In the genomic region with DNA sequence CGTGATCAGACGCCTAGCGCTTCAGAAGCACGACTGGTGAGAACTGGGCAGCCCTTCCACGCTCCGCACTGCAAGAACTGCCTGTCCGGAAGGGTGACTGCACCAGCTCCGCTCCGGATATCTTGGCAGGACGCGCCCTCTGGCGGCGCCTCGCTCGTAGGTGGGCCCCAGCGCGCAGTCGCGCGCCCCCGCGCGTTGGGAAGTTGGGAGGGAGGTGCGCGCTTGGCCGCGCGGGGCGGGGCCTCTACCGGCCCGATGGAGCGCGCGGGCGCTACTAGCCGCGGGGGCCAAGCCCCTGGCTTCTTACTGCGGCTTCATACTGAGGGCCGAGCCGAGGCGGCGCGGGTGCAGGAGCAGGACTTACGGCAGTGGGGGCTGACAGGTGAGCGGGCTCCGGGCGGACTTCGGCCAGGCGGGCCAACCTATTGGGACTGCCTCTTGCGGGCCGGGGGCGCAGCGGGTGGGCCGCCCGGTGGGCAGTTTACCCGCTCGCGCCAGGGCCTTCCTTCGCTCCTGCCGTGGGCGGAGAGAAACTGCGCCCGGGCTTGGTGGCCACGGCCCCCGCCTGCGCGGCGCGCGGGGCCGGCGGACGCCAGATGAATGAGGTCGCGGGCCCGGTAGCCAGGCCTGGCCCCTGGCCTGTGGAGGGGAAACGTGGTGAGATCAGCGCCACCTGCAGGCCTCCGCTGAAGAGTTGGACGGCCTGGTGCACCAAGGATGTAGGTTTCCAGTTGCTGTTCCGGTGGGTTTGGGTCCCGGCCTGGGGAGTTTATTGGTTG, we compare ENCODE assay signal across 8 cellular contexts. TPM values are rescaled to one million over a fixed set of nuclear protein-coding genes. Genes with fewer than 3 reads are reported as not detected.
DNase-seq lines count a peak whose midpoint lies in the region; ATAC-seq, FAIRE-seq and TF ChIP-seq lines count a peak whose summit lies in the region.

A gene (plus strand): TSS at position 236 of the 779 bp plus-strand sequence. CDS start 20 bp downstream, at position 256.

- H3K4me1 ChIP-seq in DOHH2 (ENCODE audit: control insufficient read depth, low read length) (peaks cover 47% of the 10 kb centered on the region), Karpas-422 (ENCODE audit: low read length) (peaks cover 41% of the 10 kb centered on the region)
- peaks cover 7 to 16% of the 10 kb centered on the region in 2 donors for H3K4me1 ChIP-seq in naive thymus-derived CD4-positive, alpha-beta T cell (ENCODE audit: control insufficient read depth in 2 of 2, insufficient read depth in 2 of 2, low read length in 2 of 2)

- H3K79me2 ChIP-seq in DOHH2 (ENCODE audit: control insufficient read depth, low read length): peaks cover 51% of the 10 kb centered on the region
- peaks cover 47% of the 10 kb centered on the region for H3K79me2 ChIP-seq in Karpas-422 (ENCODE audit: low read length)

- POLR2A ChIA-PET in naive thymus-derived CD4-positive, alpha-beta T cell (lab: Charles Lee): interaction anchor here (0.6 to 1.9 kb wide), 9 partner anchors 11 to 158 kb away, joined by 3 to 14 read pairs (median 4); a partner anchor contains a TSS

- peak within 1 kb of the TSS; percentile 32 to 89 (median 70) for H3K27ac Mint-ChIP-seq in naive thymus-derived CD4-positive, alpha-beta T cell
- H3K27ac Mint-ChIP-seq in stimulated activated naive B cell treated with anti-CD40 and anti-IgM and Interleukin-4, amounts not matched to agents 10 μg/mL and 1 μg/mL and 100 μg/mL, for 72 hours: peak within 1 kb of the TSS; percentile 91

- peak within 1 kb of the TSS; percentile 97 for H3K9ac ChIP-seq in Karpas-422 (ENCODE audit: low read length)

- H2AFZ ChIP-seq in Karpas-422 (ENCODE audit: low read length): peak within 1 kb of the TSS; percentile 68

- peaks cover 31% of the 10 kb centered on the region for H4K20me1 ChIP-seq in DOHH2 (ENCODE audit: control insufficient read depth, insufficient read depth, low read depth, low read length)
- no peaks in the 10 kb centered on the region for H4K20me1 ChIP-seq in Karpas-422 (ENCODE audit: insufficient read depth, low read depth, low read length)

- H3K9me3 Mint-ChIP-seq in naive thymus-derived CD4-positive, alpha-beta T cell: no peaks in the 10 kb centered on the region
- peaks cover 0 to 1% of the 10 kb centered on the region in 2 donors for H3K9me3 Mint-ChIP-seq in stimulated activated naive B cell treated with anti-CD40 and anti-IgM and Interleukin-4, amounts not matched to agents 10 μg/mL and 1 μg/mL and 100 μg/mL, for 72 hours

- peaks cover 21% of the 10 kb centered on the region for H3K36me3 ChIP-seq in DOHH2 (ENCODE audit: control insufficient read depth, low read length)
- peaks cover 14% of the 10 kb centered on the region for H3K36me3 ChIP-seq in Karpas-422 (ENCODE audit: insufficient read depth, low read length)
- peaks cover 0 to 3% (median 0%) of the 10 kb centered on the region in 3 experiments for H3K36me3 ChIP-seq in naive thymus-derived CD4-positive, alpha-beta T cell (ENCODE audit: control insufficient read depth in 2 of 3, insufficient read depth in 3 of 3, low read length in 3 of 3)

- peaks cover 0 to 7% (median 0%) of the 10 kb centered on the region in 5 donors for H3K36me3 Mint-ChIP-seq in naive thymus-derived CD4-positive, alpha-beta T cell
- H3K36me3 Mint-ChIP-seq in stimulated activated naive B cell treated with anti-CD40 and anti-IgM and Interleukin-4, amounts not matched to agents 10 μg/mL and 1 μg/mL and 100 μg/mL, for 72 hours: peaks cover 7 to 21% of the 10 kb centered on the region in 2 donors

- intact Hi-C loops in naive thymus-derived CD4-positive, alpha-beta T cell (cut with micrococcal nuclease): loop anchor here (1.0 to 10.0 kb wide), 4 partner anchors 17 to 158 kb away; a partner anchor contains a TSS

- H3K27me3 ChIP-seq in DOHH2 (ENCODE audit: control insufficient read depth, low read length): no peaks in the 10 kb centered on the region
- no peaks in the 10 kb centered on the region for H3K27me3 ChIP-seq in Karpas-422 (ENCODE audit: low read length)
- no peaks in the 10 kb centered on the region for H3K27me3 ChIP-seq in naive thymus-derived CD4-positive, alpha-beta T cell (ENCODE audit: control insufficient read depth in 2 of 2, insufficient read depth in 2 of 2, low read length in 2 of 2)

- peak; percentile 98 for DNase-seq in Karpas-422
- DNase-seq in RCC 7860 (ENCODE audit: low spot score): peak; percentile 87
- DNase-seq in activated T-helper 1 cell treated with Interleukin-2 at 50 U/mL for 16 hours (ENCODE audit: low read depth): peak; percentile 89
- DNase-seq in fibroblast of gingiva (ENCODE audit: low read depth): peak; percentile 95
- peak; percentile 84 to 94 (median 92) for DNase-seq in naive thymus-derived CD4-positive, alpha-beta T cell
- DNase-seq in stimulated activated naive B cell treated with anti-CD40 and anti-IgM and Interleukin-4, amounts not matched to agents 10 μg/mL and 1 μg/mL and 100 μg/mL, for 72 hours: peak; percentile 95

- H3F3A ChIP-seq in DOHH2 (ENCODE audit: control insufficient read depth, insufficient read depth): no peaks in the 10 kb centered on the region

- TF ChIP-seq CTCF in DOHH2 (IDR thresholded peaks at IDR 0.05; ENCODE audit: low read depth, low read length, poor library complexity, severe bottlenecking): peak; percentile 70

- H3K4me2 ChIP-seq in DOHH2 (ENCODE audit: low read length) (peak within 1 kb of the TSS; percentile 92), Karpas-422 (ENCODE audit: low read depth, low read length, poor library complexity, severe bottlenecking) (peak within 1 kb of the TSS; percentile 87)

- H3K4me3 ChIP-seq in DOHH2 (ENCODE audit: low read length) (peak within 1 kb of the TSS; percentile 91), Karpas-422 (ENCODE audit: low read length) (peak within 1 kb of the TSS; percentile 79)
- peak within 1 kb of the TSS; percentile 90 for H3K4me3 ChIP-seq in naive thymus-derived CD4-positive, alpha-beta T cell (ENCODE audit: low read length)

- peaks cover 24 to 46% (median 42%) of the 10 kb centered on the region in 7 donors for H3K4me1 Mint-ChIP-seq in naive thymus-derived CD4-positive, alpha-beta T cell
- H3K4me1 Mint-ChIP-seq in stimulated activated naive B cell treated with anti-CD40 and anti-IgM and Interleukin-4, amounts not matched to agents 10 μg/mL and 1 μg/mL and 100 μg/mL, for 72 hours: peaks cover 29 to 42% of the 10 kb centered on the region in 2 donors

- H3K27ac ChIP-seq in DOHH2 (ENCODE audit: low read depth, low read length) (peak within 1 kb of the TSS; percentile 72), Karpas-422 (ENCODE audit: low read length) (peak within 1 kb of the TSS; percentile 70)
- peak within 1 kb of the TSS; percentile 78 for H3K27ac ChIP-seq in naive thymus-derived CD4-positive, alpha-beta T cell (ENCODE audit: low read depth, low read length)

- peaks cover 0 to 9% (median 0%) of the 10 kb centered on the region in 5 donors for H3K27me3 Mint-ChIP-seq in naive thymus-derived CD4-positive, alpha-beta T cell
- H3K27me3 Mint-ChIP-seq in stimulated activated naive B cell treated with anti-CD40 and anti-IgM and Interleukin-4, amounts not matched to agents 10 μg/mL and 1 μg/mL and 100 μg/mL, for 72 hours: no peaks in the 10 kb centered on the region

- CTCF ChIA-PET in naive thymus-derived CD4-positive, alpha-beta T cell (lab: Charles Lee): interaction anchor here (0.6 to 3.6 kb wide), 9 partner anchors 12 to 209 kb away, joined by 3 to 35 read pairs (median 4); a partner anchor contains a TSS

- ATAC-seq in GM21825 (IDR thresholded peaks at IDR 0.05; ENCODE audit: unreplicated experiment): peak; percentile 84
- ATAC-seq in naive thymus-derived CD4-positive, alpha-beta T cell: peak; percentile 97
- peak; percentile 88 to 90 for ATAC-seq in stimulated activated naive B cell treated with anti-CD40 and anti-IgM and Interleukin-4, amounts not matched to agents 10 μg/mL and 1 μg/mL and 100 μg/mL, for 72 hours (replicated peaks)

- H3K4me3 Mint-ChIP-seq in naive thymus-derived CD4-positive, alpha-beta T cell: peak within 1 kb of the TSS; percentile 89 to 98 (median 95)
- H3K4me3 Mint-ChIP-seq in stimulated activated naive B cell treated with anti-CD40 and anti-IgM and Interleukin-4, amounts not matched to agents 10 μg/mL and 1 μg/mL and 100 μg/mL, for 72 hours: peak within 1 kb of the TSS; percentile 95 to 98

- H3K9me2 ChIP-seq in DOHH2 (replicated peaks; ENCODE audit: control insufficient read depth, low read length) (no peaks in the 10 kb centered on the region), Karpas-422 (replicated peaks; ENCODE audit: insufficient read depth, low read length) (no peaks in the 10 kb centered on the region)

- no peak for FAIRE-seq in RCC 7860 (lab: Jason Lieb, UNC)

- no peaks in the 10 kb centered on the region for H3K9me3 ChIP-seq in DOHH2 (ENCODE audit: control insufficient read depth, insufficient read depth, low read length)
- no peaks in the 10 kb centered on the region for H3K9me3 ChIP-seq in Karpas-422 (ENCODE audit: low read length)
- no peaks in the 10 kb centered on the region for H3K9me3 ChIP-seq in naive thymus-derived CD4-positive, alpha-beta T cell (ENCODE audit: control insufficient read depth in 2 of 3, low read length in 3 of 3)

RNA-seq across cellular contexts. Expression of the gene that starts here (rescaled TPM):
- total RNA-seq in Karpas-422 (2014; rRNA removed; shearing (Covaris generic); ENCODE audit: low replicate concordance): 40.1 and 56.6 TPM in 2 replicates
- total RNA-seq in naive thymus-derived CD4-positive, alpha-beta T cell: 10 to 100 TPM; 26.4 to 53.9 (median 32.3) TPM
- polyA plus RNA-seq in naive thymus-derived CD4-positive, alpha-beta T cell: 10 to 100 TPM; 19.3 to 22.4 TPM

Comparison
In these comparisons a context has a peak if more than half of its experiments do, and no peak if none do; other contexts are left out.
1. Peak in every context shown above with its lines: DNase-seq, ATAC-seq, H3K4me3 ChIP-seq and H3K27ac ChIP-seq.